ENCODE assay signal across 9 cellular contexts in the genomic region with DNA sequence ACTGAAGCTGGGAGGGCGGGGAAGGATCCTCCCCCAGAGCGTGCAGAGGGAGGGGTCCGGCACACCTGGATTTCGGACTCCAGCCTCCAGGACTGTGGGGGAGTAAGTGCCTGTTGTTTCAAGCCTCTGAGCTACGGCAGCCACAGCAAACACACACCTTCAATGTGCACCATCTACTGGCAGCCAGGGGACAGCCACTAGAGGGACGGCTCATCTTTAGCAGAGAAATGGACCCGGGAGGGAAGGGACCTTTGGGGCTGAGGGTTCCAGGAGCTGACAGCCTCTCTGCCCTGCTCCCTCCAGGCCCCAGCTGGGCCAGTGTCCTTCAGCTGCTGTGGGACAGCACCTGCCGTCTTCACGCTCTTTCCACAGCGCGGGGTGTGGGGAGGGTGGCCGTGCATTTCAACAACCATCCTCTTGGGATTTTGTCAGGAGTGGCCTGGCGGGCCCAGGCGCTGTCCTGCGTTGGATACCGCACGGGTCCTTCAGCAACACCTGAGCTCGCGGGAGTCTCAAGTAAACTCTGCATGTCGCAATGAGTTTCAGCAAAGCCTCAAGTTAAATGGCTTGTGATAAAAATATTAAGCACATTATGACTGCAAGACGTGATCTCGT.
DNase-seq lines count a peak whose midpoint lies in the region; ATAC-seq and TF ChIP-seq lines count a peak whose summit lies in the region.
"Had no signal": no experiment of that assay in that cellular context is flagged by ENCODE, and none has a peak within 500 bp of the region (broad histone marks: within the 10 kb centered on the region; RNA-seq: fewer than 3 reads in every experiment).

No MANE protein-coding gene starts in this region.

- no peak overlapping the region for H3K9ac ChIP-seq in neuronal stem cell (ENCODE audit: low read depth, low read length, poor library complexity)

- no peak overlapping the region for H3K27ac ChIP-seq in neuronal stem cell (replicated peaks; ENCODE audit: low read length)

- WGBS in neuronal stem cell (ENCODE audit: extremely low coverage in 2 of 2, insufficient read length in 2 of 2, insufficient replicate concordance in 1 of 2), 2 donors = no CpG with 5 or more reads among the region's 22 CpGs

- H3K4ac ChIP-seq in neuronal stem cell (ENCODE audit: low read length) = no peak overlapping the region

- peak overlapping the region; percentile 50 for H3K18ac ChIP-seq in neuronal stem cell (ENCODE audit: low read length)

- H3K4me3 ChIP-seq in GM12865 (ENCODE audit: low read depth, low read length) (no peak overlapping the region), neuronal stem cell (ENCODE audit: low read length in 2 of 2) (peak overlapping the region in 1 of 2 donors; percentile 31)

- no peak overlapping the region for H2BK120ac ChIP-seq in neuronal stem cell (ENCODE audit: low read depth, low read length)

- H2BK15ac ChIP-seq in neuronal stem cell (ENCODE audit: low read length) = no peak overlapping the region

- H2BK12ac ChIP-seq in neuronal stem cell (ENCODE audit: low read length) = no peak overlapping the region

- TF ChIP-seq CTCF in GM12865 (IDR thresholded peaks at IDR 0.05; ENCODE audit: insufficient read depth, low read depth, low read length, missing control alignments) = peak; percentile 15

- no peak overlapping the region for H3K4me2 ChIP-seq in neuronal stem cell (ENCODE audit: insufficient read depth, low read length, poor library complexity, severe bottlenecking)

- no peak overlapping the region for H4K91ac ChIP-seq in neuronal stem cell (ENCODE audit: low read depth, low read length, poor library complexity)

- peaks cover 0 to 4% (median 0%) of the 10 kb centered on the region in 3 experiments for H3K27me3 ChIP-seq in neuronal stem cell (ENCODE audit: control insufficient read depth in 3 of 3, insufficient read depth in 3 of 3, low read depth in 1 of 3, low read length in 3 of 3)

- H3K36me3 ChIP-seq in neuronal stem cell (replicated peaks in 1 of 2; ENCODE audit: control insufficient read depth in 2 of 2, insufficient read depth in 2 of 2, low read length in 2 of 2) = no peaks in the 10 kb centered on the region

- H2BK5ac ChIP-seq in neuronal stem cell (ENCODE audit: low read length) = no peak overlapping the region

- H3K14ac ChIP-seq in neuronal stem cell (ENCODE audit: low read length) = peak overlapping the region; percentile 57

- DNase-seq in GM12865 (ENCODE audit: low read depth) (no peak), NCI-H345 (lab: John Stamatoyannopoulos, UW) (peak; percentile 69), dermis microvascular lymphatic vessel endothelial cell (ENCODE audit: low read depth in 2 of 2) (peak; percentile 21 to 40), neuronal stem cell (ENCODE audit: low spot score) (no peak), T-helper 1 cell (no peak)
- DNase-seq: T-cell had no signal

- peaks cover 0 to 7% of the 10 kb centered on the region in 2 donors for H3K4me1 ChIP-seq in neuronal stem cell (ENCODE audit: control insufficient read depth in 2 of 2, insufficient read depth in 1 of 2, low read depth in 1 of 2, low read length in 2 of 2)

- H2AK5ac ChIP-seq in neuronal stem cell (ENCODE audit: low read depth, low read length) = no peak overlapping the region

- peaks cover 0 to 3% of the 10 kb centered on the region in 2 donors for H3K9me3 ChIP-seq in neuronal stem cell (replicated peaks in 1 of 2; ENCODE audit: control insufficient read depth in 2 of 2, insufficient read depth in 1 of 2, low read depth in 1 of 2, low read length in 2 of 2)

- H3K23ac ChIP-seq in neuronal stem cell (ENCODE audit: low read depth, low read length, poor library complexity) = no peak overlapping the region

- H4K8ac ChIP-seq in neuronal stem cell (ENCODE audit: low read depth, low read length) = no peak overlapping the region

- no peak overlapping the region for H2AFZ ChIP-seq in neuronal stem cell (ENCODE audit: low read length)

- no peak for ATAC-seq in HG03460 (IDR thresholded peaks at IDR 0.05; ENCODE audit: unreplicated experiment)
- no peak for ATAC-seq in HG03139 (IDR thresholded peaks at IDR 0.05; ENCODE audit: unreplicated experiment)
- ATAC-seq in HG02973 (IDR thresholded peaks at IDR 0.05; ENCODE audit: unreplicated experiment) = no peak
- ATAC-seq: T-cell had no signal

- no peaks in the 10 kb centered on the region for H3K79me1 ChIP-seq in neuronal stem cell (ENCODE audit: low read depth, low read length)

Comparison
In these comparisons a context has a peak if more than half of its experiments do, and no peak if none do; other contexts are left out.
1. DNase-seq: peak in NCI-H345 (single experiment) and dermis microvascular lymphatic vessel endothelial cell (2 of 2); none in GM12865 (single experiment), neuronal stem cell (single experiment) and T-helper 1 cell (0 of 5).